1 cellular context compared by ENCODE assay signal in the genomic region with DNA sequence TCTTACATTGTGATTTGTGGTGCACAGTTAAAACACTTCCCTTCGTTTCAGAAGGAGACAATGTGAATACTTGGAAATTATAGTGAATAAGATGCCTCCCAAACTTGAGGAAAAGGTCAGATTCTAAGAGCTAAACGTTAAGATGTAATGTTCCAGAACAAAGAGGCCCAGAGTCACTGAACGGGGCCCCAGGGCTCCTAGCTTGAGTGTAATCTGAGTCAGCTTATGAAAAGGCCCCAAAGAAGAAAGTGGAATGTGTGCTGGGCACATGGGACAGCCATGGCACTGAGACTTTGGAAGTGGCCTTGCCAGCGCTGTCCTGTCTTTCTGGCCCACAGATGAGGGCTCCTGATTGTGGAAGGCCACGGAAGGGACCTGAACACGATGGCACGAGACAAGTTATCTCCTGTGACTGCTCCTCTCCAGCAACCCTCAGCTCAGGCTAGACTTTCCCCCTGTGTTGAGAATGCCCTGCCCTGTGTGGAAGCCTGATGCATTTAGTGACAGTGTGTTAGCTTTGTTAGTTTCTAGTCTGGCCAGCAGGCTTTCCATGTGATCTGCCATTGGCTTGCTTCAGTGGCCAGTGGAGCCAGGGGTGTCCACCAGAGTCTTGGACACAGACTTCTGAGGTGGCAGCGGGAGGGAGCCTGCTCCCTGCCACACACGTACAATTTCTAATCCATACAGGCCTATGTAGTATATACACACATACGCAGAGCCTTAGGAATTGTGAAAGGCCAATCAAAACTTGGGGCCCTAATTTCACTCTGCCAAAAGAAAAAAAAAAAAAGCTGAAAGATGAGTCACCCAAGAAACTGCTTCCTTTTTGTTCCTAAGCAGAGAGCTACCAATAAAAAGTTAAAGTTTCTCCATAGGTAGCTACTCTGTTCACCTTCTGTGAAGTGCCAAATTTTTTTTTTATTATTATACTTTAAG.
TF ChIP-seq lines count a peak whose summit lies in the region.

No MANE protein-coding gene starts in this region.

TF ChIP-seq in HepG2, 621 proteins besides CTCF, POLR2A, EP300 and RAD21:
- peak; percentile 28; the same call in 1 of the 2 replicates for TF ChIP-seq SMC3 (IDR thresholded peaks at IDR 0.05; ENCODE audit: low read length)
- TF ChIP-seq PCBP2 (optimal IDR thresholded peaks at IDR 0.05; ENCODE audit: low read depth, low read length, poor library complexity, severe bottlenecking) = no peak
- 0 out of 2 replicates have a peak, but pooled peaks have one; percentile 57 for TF ChIP-seq EEA1 (CRISPR knock-in tag; IDR thresholded peaks at IDR 0.05; ENCODE audit: borderline replicate concordance)
- no peak for TF ChIP-seq ZNF350 (CRISPR knock-in tag; IDR thresholded peaks at IDR 0.05; ENCODE audit: borderline replicate concordance, low read depth)
- TF ChIP-seq MYC (CRISPR knock-in tag; IDR thresholded peaks at IDR 0.05; ENCODE audit: borderline replicate concordance) = peak; percentile 28; the same call in 1 of the 2 replicates
- TF ChIP-seq, protein P1, sequence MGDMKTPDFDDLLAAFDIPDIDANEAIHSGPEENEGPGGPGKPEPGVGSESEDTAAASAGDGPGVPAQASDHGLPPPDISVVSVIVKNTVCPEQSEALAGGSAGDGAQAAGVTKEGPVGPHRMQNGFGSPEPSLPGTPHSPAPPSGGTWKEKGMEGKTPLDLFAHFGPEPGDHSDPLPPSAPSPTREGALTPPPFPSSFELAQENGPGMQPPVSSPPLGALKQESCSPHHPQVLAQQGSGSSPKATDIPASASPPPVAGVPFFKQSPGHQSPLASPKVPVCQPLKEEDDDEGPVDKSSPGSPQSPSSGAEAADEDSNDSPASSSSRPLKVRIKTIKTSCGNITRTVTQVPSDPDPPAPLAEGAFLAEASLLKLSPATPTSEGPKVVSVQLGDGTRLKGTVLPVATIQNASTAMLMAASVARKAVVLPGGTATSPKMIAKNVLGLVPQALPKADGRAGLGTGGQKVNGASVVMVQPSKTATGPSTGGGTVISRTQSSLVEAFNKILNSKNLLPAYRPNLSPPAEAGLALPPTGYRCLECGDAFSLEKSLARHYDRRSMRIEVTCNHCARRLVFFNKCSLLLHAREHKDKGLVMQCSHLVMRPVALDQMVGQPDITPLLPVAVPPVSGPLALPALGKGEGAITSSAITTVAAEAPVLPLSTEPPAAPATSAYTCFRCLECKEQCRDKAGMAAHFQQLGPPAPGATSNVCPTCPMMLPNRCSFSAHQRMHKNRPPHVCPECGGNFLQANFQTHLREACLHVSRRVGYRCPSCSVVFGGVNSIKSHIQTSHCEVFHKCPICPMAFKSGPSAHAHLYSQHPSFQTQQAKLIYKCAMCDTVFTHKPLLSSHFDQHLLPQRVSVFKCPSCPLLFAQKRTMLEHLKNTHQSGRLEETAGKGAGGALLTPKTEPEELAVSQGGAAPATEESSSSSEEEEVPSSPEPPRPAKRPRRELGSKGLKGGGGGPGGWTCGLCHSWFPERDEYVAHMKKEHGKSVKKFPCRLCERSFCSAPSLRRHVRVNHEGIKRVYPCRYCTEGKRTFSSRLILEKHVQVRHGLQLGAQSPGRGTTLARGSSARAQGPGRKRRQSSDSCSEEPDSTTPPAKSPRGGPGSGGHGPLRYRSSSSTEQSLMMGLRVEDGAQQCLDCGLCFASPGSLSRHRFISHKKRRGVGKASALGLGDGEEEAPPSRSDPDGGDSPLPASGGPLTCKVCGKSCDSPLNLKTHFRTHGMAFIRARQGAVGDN (CRISPR knock-in tag; IDR thresholded peaks at IDR 0.05) = peak; percentile 36
- TF ChIP-seq TGIF2 (CRISPR knock-in tag; IDR thresholded peaks at IDR 0.05) = no peak
- 0 out of 2 replicates have a peak, but pooled peaks have one; percentile 23 for TF ChIP-seq ZBTB38 (CRISPR knock-in tag; IDR thresholded peaks at IDR 0.05)
- TF ChIP-seq PTBP1 (IDR thresholded peaks at IDR 0.05; ENCODE audit: low read depth, low read length, poor library complexity, severe bottlenecking) = no peak
- no peak for TF ChIP-seq JARID2 (CRISPR knock-in tag; IDR thresholded peaks at IDR 0.05; ENCODE audit: insufficient replicate concordance)
- TF ChIP-seq ZNF510 (CRISPR knock-in tag; IDR thresholded peaks at IDR 0.05; ENCODE audit: low read depth) = no peak
- TF ChIP-seq ATAD3A (CRISPR knock-in tag; IDR thresholded peaks at IDR 0.05) = no peak
- TF ChIP-seq, protein P2, sequence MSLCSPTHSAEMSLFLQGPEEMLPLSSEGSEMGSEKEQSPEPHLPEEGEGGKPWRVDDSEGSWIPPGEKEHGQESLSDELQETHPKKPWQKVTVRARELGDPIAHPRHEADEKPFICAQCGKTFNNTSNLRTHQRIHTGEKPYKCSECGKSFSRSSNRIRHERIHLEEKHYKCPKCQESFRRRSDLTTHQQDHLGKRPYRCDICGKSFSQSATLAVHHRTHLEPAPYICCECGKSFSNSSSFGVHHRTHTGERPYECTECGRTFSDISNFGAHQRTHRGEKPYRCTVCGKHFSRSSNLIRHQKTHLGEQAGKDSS (CRISPR knock-in tag; IDR thresholded peaks at IDR 0.05; ENCODE audit: borderline replicate concordance, low read depth) = peak; percentile 46; the same call in 1 of the 2 replicates
- TF ChIP-seq, protein P3, sequence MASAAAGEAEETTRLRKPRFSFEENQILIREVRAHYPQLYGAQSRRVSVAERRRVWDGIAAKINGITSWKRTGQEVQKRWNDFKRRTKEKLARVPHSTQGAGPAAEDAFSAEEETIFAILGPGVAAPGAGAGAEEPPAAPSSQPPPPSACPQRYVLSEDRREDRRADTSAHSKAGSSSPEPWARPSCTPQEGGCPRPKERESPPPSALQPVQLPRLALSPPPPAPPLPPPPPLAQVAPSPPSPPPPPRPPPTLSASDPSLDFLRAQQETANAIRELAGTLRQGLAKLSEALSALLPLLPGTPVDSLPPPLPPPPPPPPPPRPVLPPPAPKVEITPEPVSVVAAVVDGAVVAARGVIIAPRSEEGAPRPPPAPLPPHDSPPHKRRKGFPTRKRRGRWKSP (CRISPR knock-in tag; IDR thresholded peaks at IDR 0.05) = no peak
- TF ChIP-seq, protein P4, sequence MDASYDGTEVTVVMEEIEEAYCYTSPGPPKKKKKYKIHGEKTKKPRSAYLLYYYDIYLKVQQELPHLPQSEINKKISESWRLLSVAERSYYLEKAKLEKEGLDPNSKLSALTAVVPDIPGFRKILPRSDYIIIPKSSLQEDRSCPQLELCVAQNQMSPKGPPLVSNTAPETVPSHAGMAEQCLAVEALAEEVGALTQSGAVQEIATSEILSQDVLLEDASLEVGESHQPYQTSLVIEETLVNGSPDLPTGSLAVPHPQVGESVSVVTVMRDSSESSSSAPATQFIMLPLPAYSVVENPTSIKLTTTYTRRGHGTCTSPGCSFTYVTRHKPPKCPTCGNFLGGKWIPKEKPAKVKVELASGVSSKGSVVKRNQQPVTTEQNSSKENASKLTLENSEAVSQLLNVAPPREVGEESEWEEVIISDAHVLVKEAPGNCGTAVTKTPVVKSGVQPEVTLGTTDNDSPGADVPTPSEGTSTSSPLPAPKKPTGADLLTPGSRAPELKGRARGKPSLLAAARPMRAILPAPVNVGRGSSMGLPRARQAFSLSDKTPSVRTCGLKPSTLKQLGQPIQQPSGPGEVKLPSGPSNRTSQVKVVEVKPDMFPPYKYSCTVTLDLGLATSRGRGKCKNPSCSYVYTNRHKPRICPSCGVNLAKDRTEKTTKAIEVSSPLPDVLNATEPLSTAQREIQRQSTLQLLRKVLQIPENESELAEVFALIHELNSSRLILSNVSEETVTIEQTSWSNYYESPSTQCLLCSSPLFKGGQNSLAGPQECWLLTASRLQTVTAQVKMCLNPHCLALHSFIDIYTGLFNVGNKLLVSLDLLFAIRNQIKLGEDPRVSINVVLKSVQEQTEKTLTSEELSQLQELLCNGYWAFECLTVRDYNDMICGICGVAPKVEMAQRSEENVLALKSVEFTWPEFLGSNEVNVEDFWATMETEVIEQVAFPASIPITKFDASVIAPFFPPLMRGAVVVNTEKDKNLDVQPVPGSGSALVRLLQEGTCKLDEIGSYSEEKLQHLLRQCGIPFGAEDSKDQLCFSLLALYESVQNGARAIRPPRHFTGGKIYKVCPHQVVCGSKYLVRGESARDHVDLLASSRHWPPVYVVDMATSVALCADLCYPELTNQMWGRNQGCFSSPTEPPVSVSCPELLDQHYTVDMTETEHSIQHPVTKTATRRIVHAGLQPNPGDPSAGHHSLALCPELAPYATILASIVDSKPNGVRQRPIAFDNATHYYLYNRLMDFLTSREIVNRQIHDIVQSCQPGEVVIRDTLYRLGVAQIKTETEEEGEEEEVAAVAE (CRISPR knock-in tag; IDR thresholded peaks at IDR 0.05; ENCODE audit: borderline replicate concordance) = no peak
